8 cellular contexts compared by ENCODE assay signal in genomic region chr1:56516539-56517252, GRCh38.
DNase-seq lines count a peak whose midpoint lies in the region; ATAC-seq, FAIRE-seq and TF ChIP-seq lines count a peak whose summit lies in the region.

No MANE protein-coding gene starts in this region.

- peak overlapping the region; percentile 86 for H3K27ac ChIP-seq in K562 (ENCODE audit: extremely low read depth, low read depth, low read length)
- H3K27ac ChIP-seq in left lung: peak overlapping the region; percentile 60 to 84

- peak overlapping the region; percentile 46; the same call in 1 of the 2 replicates for H2AFZ ChIP-seq in K562 (ENCODE audit: low read depth, low read length)

- H3K27me3 ChIP-seq in K562 (ENCODE audit: control insufficient read depth in 2 of 2, insufficient read depth in 2 of 2, low read length in 2 of 2): no peaks in the 10 kb centered on the region
- H3K27me3 ChIP-seq in left lung: no peaks in the 10 kb centered on the region

- 0% methylated on average over 7 of the region's 7 CpGs for WGBS in K562 (ENCODE audit: insufficient coverage, low coverage, missing lambda C conversion rate)

- no peak for TF ChIP-seq CTCF in K562 (IDR thresholded peaks at IDR 0.05 in 2 of 3, conservative IDR thresholded peaks at IDR 0.05 in 1 of 3; ENCODE audit: insufficient read depth in 2 of 3, low read depth in 1 of 3, low read length in 3 of 3)
- no peak for TF ChIP-seq CTCF in left lung (IDR thresholded peaks at IDR 0.05)

- H3K9me3 ChIP-seq in K562 (replicated peaks; ENCODE audit: control insufficient read depth, insufficient read depth, low read depth, low read length) (no peaks in the 10 kb centered on the region), left lung (no peaks in the 10 kb centered on the region)

- H3K27ac Mint-ChIP-seq in IgD-negative memory B cell: peak overlapping the region in 2 of 3 donors; percentile 27 to 51

- POLR2A ChIA-PET in K562 (lab: Yijun Ruan, JAX): interaction anchor here (1.2 to 1.6 kb wide), 3 partner anchors 11 to 19 kb away, joined by 3 to 6 read pairs (median 3); no protein-coding TSS in a partner anchor

- no peaks in the 10 kb centered on the region; the same call in 1 of the 2 replicates for H4K20me1 ChIP-seq in K562 (replicated peaks; ENCODE audit: control insufficient read depth, insufficient read depth, low read length)

- no peaks in the 10 kb centered on the region for H3K9me1 ChIP-seq in K562 (ENCODE audit: control insufficient read depth, insufficient read depth, low read length)

- peak overlapping the region in 3 of 4 donors; percentile 6 to 87 (median 82) for H3K4me3 Mint-ChIP-seq in IgD-negative memory B cell

- TF ChIP-seq EP300 in K562 (IDR thresholded peaks at IDR 0.05; ENCODE audit: low read length): peak; percentile 71

- intact Hi-C loops in K562 (cut with micrococcal nuclease): loop anchor here (2.0 kb wide), 1 partner anchor 14 kb away; no protein-coding TSS in a partner anchor
- intact Hi-C loops in left lung (cut with DNase I): no loop called here

- peak; percentile 91 for FAIRE-seq in K562 (lab: Jason Lieb, UNC)
- FAIRE-seq in RCC 7860 (lab: Jason Lieb, UNC): no peak

- DNase-seq in EL: peak; percentile 46
- peak; percentile 42 to 79 (median 60) for DNase-seq in K562 (ENCODE audit: extremely low read depth in 1 of 4, low spot score in 3 of 4)
- DNase-seq in left lung: no peak
- DNase-seq in stimulated activated naive CD4-positive, alpha-beta T cell (lab: John Stamatoyannopoulos, UW): no peak
- no peak for DNase-seq in activated T-cell treated with anti-CD3 and anti-CD28 coated beads for 4 hours
- no peak for DNase-seq in RCC 7860 (ENCODE audit: low spot score)

- TF ChIP-seq RAD21 in K562 (CRISPR knock-in tag; conservative IDR thresholded peaks at IDR 0.05 in 1 of 2, IDR thresholded peaks at IDR 0.05 in 1 of 2): no peak

- H3K36me3 ChIP-seq in K562 (ENCODE audit: control insufficient read depth, insufficient read depth, low read length) (no peaks in the 10 kb centered on the region), left lung (peaks cover 0 to 45% of the 10 kb centered on the region in 2 donors)

- H3K36me3 Mint-ChIP-seq in IgD-negative memory B cell: peaks cover 4% of the 10 kb centered on the region

- H3K4me1 Mint-ChIP-seq in IgD-negative memory B cell: peaks cover 17 to 22% (median 17%) of the 10 kb centered on the region in 3 donors

- peak; percentile 89 for ATAC-seq in GM21723 (IDR thresholded peaks at IDR 0.05; ENCODE audit: unreplicated experiment)
- ATAC-seq in K562: peak; percentile 94
- ATAC-seq in left lung: peak; percentile 93

- no peaks in the 10 kb centered on the region for H3K79me2 ChIP-seq in K562 (ENCODE audit: control insufficient read depth, insufficient read depth, low read length)

- TF ChIP-seq POLR2A in K562 (conservative IDR thresholded peaks at IDR 0.05): peak; percentile 65; the same call in 1 of the 2 replicates

- H3K4me3 ChIP-seq in K562 (peak overlapping the region; percentile 17; the same call in 1 of the 2 replicates), left lung (peak overlapping the region in 1 of 2 donors; percentile 1)

- TSS peak; percentile 84 for BruUV-seq in K562 (replicated peaks; lab: Mats Ljungman, UMichigan)

- in situ Hi-C loops in K562 (cut with MboI): no loop called here

- H3K4me1 ChIP-seq in K562 (replicated peaks in 1 of 2; ENCODE audit: control insufficient read depth in 2 of 2, insufficient read depth in 2 of 2, low read length in 2 of 2) (peaks cover 11 to 37% of the 10 kb centered on the region in 2 experiments; a peak in 4 of 5 replicates), left lung (peaks cover 13 to 73% of the 10 kb centered on the region in 2 donors)

- no peaks in the 10 kb centered on the region for H3K27me3 Mint-ChIP-seq in IgD-negative memory B cell

- CTCF ChIA-PET in K562 (lab: Yijun Ruan, JAX; ENCODE audit: low intra/inter-chr PET ratio): no interaction called here

- H3K4me2 ChIP-seq in K562 (ENCODE audit: insufficient read depth, low read length): peak overlapping the region; percentile 58

- H3K9ac ChIP-seq in K562 (ENCODE audit: insufficient read depth in 1 of 2, low read depth in 2 of 2, low read length in 2 of 2): peak overlapping the region; percentile 6 to 63; a peak in 3 of 4 replicates

- H3K9me3 Mint-ChIP-seq in IgD-negative memory B cell: no peaks in the 10 kb centered on the region

TF ChIP-seq in K562, 482 proteins besides CTCF, POLR2A, EP300 and RAD21 (continues in another document):
- no peak for TF ChIP-seq NELFE (IDR thresholded peaks at IDR 0.05; ENCODE audit: insufficient read depth, insufficient read length)
- no peak for TF ChIP-seq ZKSCAN8 (CRISPR knock-in tag; IDR thresholded peaks at IDR 0.05)
- TF ChIP-seq HMBOX1 (IDR thresholded peaks at IDR 0.05): peak; percentile 75; the same call in 1 of the 2 replicates
- no peak for TF ChIP-seq L3MBTL2 (IDR thresholded peaks at IDR 0.05)
- TF ChIP-seq MLX (CRISPR knock-in tag; conservative IDR thresholded peaks at IDR 0.05): no peak
- TF ChIP-seq E2F5 (CRISPR knock-in tag; IDR thresholded peaks at IDR 0.05): no peak
- no peak for TF ChIP-seq THRA (IDR thresholded peaks at IDR 0.05)
- TF ChIP-seq SMAD1 (IDR thresholded peaks at IDR 0.05; ENCODE audit: low read depth, low read length, partially characterized antibody): no peak
- TF ChIP-seq PURB (CRISPR knock-in tag; IDR thresholded peaks at IDR 0.05; ENCODE audit: low read depth): no peak
- TF ChIP-seq NFE2L1 (tag; IDR thresholded peaks at IDR 0.05; ENCODE audit: borderline replicate concordance, low read depth): peak; percentile 25; the same call in 1 of the 2 replicates
- TF ChIP-seq MAFG (tag; conservative IDR thresholded peaks at IDR 0.05): peak; percentile 94
- TF ChIP-seq GATAD2A (IDR thresholded peaks at IDR 0.05): 0 out of 2 replicates have a peak, but pooled peaks have one; percentile 71
- TF ChIP-seq FUS (optimal IDR thresholded peaks at IDR 0.05; ENCODE audit: low read depth, low read length): no peak
- TF ChIP-seq ZBTB11 (CRISPR knock-in tag; IDR thresholded peaks at IDR 0.05): no peak
- TF ChIP-seq IRF2 (CRISPR knock-in tag; IDR thresholded peaks at IDR 0.05): no peak
- no peak for TF ChIP-seq ZNF668 (CRISPR knock-in tag; IDR thresholded peaks at IDR 0.05)
- TF ChIP-seq CHCHD3 (CRISPR knock-in tag; IDR thresholded peaks at IDR 0.05): no peak
- no peak for TF ChIP-seq RB1 (IDR thresholded peaks at IDR 0.05; ENCODE audit: low read depth)

Comparison
In these comparisons a context has a peak if more than half of its experiments do, and no peak if none do; other contexts are left out.
1. DNase-seq: peak in EL (single experiment) and K562 (4 of 4); none in left lung (0 of 2), stimulated activated naive CD4-positive, alpha-beta T cell (0 of 6), activated T-cell treated with anti-CD3 and anti-CD28 coated beads for 4 hours (single experiment) and RCC 7860 (single experiment).
2. Peak in every context shown above with its lines, with median percentiles within 50 percentile points of each other: ATAC-seq.